28 cellular contexts compared by ENCODE assay signal in the genomic region with DNA sequence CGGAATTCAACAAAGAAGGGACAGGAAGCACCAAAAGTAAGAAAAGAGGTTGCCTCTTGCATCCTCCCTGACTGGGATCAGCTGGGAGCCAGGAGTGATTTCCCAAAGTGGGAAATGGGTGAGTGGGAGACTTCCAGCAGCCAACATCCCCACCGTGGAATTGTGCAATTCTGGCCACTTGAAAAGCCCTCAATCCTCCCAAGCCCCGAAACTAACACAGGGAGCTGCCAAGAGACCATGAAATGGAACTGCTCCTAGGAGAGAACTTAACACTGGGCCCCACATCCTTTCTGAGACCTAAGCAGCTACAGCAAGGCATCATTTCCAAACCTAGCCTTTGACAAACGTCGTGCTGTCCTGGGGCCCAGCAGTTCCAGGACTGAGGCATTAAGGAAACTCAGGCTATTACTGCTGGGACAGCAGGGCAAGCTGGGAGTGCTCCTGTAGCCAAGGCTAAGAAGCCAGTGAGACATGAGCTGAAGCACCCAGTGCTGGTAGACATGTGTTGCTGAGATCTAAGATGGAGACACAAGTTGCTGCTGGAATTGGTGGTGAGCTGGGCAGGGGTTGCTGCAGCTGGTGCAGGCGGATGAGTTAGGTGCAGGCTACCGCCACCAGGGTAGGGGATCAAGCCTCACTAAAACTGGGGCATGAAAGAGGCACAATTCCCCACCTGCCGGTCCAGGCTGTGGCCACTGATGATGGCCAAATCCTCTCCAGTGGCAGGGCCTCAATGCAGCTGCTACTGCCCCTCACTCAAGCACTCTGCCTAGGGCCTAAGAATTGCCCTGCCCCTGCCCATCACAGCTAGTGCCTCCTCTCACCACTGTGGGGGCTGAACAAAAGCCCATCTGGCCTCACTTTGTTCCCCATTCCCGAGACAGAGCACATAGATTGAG. TPM values are rescaled to one million over a fixed set of nuclear protein-coding genes. Genes with fewer than 3 reads are reported as not detected.
"Had no signal": no experiment of that assay in that cellular context is flagged by ENCODE, and none has a peak within 500 bp of the region (broad histone marks: within the 10 kb centered on the region; RNA-seq: fewer than 3 reads in every experiment).

No MANE protein-coding gene starts in this region.

- H3K4me3 Mint-ChIP-seq: activated CD4-positive, alpha-beta T cell treated with anti-CD3 and anti-CD28 coated beads, Interleukin-2, amount 10 ng/mL, durations not matched to agents 24 days and 14 days; activated CD8-positive, alpha-beta T cell treated with anti-CD3 and anti-CD28 coated beads for 36 hours; activated naive CD8-positive, alpha-beta T cell treated with anti-CD3 and anti-CD28 coated beads for 36 hours; activated T-cell treated with anti-CD3 and anti-CD28 coated beads, Interleukin-2, amount 50 U/mL, for 72 hours; activated T-helper 17 cell treated with anti-CD3 and anti-CD28 coated beads, Interleukin-2, amount 50 U/mL, for 72 hours had no signal

- H3K27ac Mint-ChIP-seq: activated CD4-positive, alpha-beta T cell treated with anti-CD3 and anti-CD28 coated beads, Interleukin-2, amount 10 ng/mL, durations not matched to agents 24 days and 14 days; activated CD8-positive, alpha-beta T cell treated with anti-CD3 and anti-CD28 coated beads for 36 hours; activated naive CD8-positive, alpha-beta T cell treated with anti-CD3 and anti-CD28 coated beads for 36 hours; activated T-cell treated with anti-CD3 and anti-CD28 coated beads, Interleukin-2, amount 50 U/mL, for 72 hours; activated T-helper 17 cell treated with anti-CD3 and anti-CD28 coated beads, Interleukin-2, amount 50 U/mL, for 72 hours had no signal

- DNase-seq: activated CD4-positive, alpha-beta T cell treated with anti-CD3 and anti-CD28 coated beads, Interleukin-2, amount 10 ng/mL, durations not matched to agents 24 days and 14 days; activated CD4-positive, alpha-beta T cell treated with anti-CD3 and anti-CD28 coated beads, Interleukin-2, amount 50 U/mL, for 4 hours; activated CD8-positive, alpha-beta T cell treated with anti-CD3 and anti-CD28 coated beads for 36 hours; activated effector memory CD4-positive, alpha-beta T cell treated with anti-CD3 and anti-CD28 coated beads, Interleukin-2, amount 50 U/mL, for 16 hours; activated naive CD4-positive, alpha-beta T cell; activated naive CD4-positive, alpha-beta T cell treated with anti-CD3 and anti-CD28 coated beads, Interleukin-2, amount 50 U/mL, for 16 hours; activated naive CD8-positive, alpha-beta T cell treated with anti-CD3 and anti-CD28 coated beads for 36 hours; activated T-cell treated with anti-CD3 and anti-CD28 coated beads, Interleukin-2, amount 50 U/mL, for 1 hour; activated T-cell treated with anti-CD3 and anti-CD28 coated beads, Interleukin-2, amount 50 U/mL, for 72 hours; amniotic stem cell; aorta; brain microvascular endothelial cell; NCI-H1105; NCI-H1417 treated with DMSO at 0.1 percent for 48 hours; NCI-H187 treated with DMSO at 0.1 percent for 48 hours; NCI-H2081; NCI-H345; NCI-H524 treated with DMSO at 0.1 percent for 48 hours; T1000 had no signal

- H3K4me1 Mint-ChIP-seq: activated CD4-positive, alpha-beta T cell treated with anti-CD3 and anti-CD28 coated beads, Interleukin-2, amount 10 ng/mL, durations not matched to agents 24 days and 14 days; activated naive CD8-positive, alpha-beta T cell treated with anti-CD3 and anti-CD28 coated beads for 36 hours; activated T-helper 17 cell treated with anti-CD3 and anti-CD28 coated beads, Interleukin-2, amount 50 U/mL, for 72 hours had no signal

- H3K36me3 ChIP-seq: brain microvascular endothelial cell, cardiac muscle cell had no signal

- ATAC-seq: activated CD8-positive, alpha-beta T cell treated with anti-CD3 and anti-CD28 coated beads for 36 hours; activated T-cell treated with anti-CD3 and anti-CD28 coated beads, Interleukin-2, amount 50 U/mL, for 72 hours; activated T-helper 17 cell treated with anti-CD3 and anti-CD28 coated beads, Interleukin-2, amount 50 U/mL, for 72 hours; Panc1 had no signal

- H3K4me2 ChIP-seq: KMS-11 had no signal

- H3K4me3 ChIP-seq: cardiac muscle cell, SK-N-MC had no signal

- H3K27me3 ChIP-seq: brain microvascular endothelial cell, cardiac muscle cell had no signal

- H3K27ac ChIP-seq: brain microvascular endothelial cell, cardiac muscle cell, KMS-11, SK-N-MC had no signal

RNA-seq across cellular contexts. Expression of a gene that starts 43.9 kb away (rescaled TPM):
- total RNA-seq: NCI-H460; RPMI7951; T-helper 1 cell treated with Interleukin-12 subunit alpha and Interleukin-12 subunit beta and Interleukin-4 antibody, amounts not matched to agents 30 ng/mL and 1 ng/mL, for 36 hours; T-helper 2 cell treated with Interferon-gamma antibody and Interleukin-4, amounts not matched to agents 100 ng/mL and 5 ng/mL, for 36 hours had no signal
